18 cellular contexts compared by ENCODE assay signal in the genomic region with DNA sequence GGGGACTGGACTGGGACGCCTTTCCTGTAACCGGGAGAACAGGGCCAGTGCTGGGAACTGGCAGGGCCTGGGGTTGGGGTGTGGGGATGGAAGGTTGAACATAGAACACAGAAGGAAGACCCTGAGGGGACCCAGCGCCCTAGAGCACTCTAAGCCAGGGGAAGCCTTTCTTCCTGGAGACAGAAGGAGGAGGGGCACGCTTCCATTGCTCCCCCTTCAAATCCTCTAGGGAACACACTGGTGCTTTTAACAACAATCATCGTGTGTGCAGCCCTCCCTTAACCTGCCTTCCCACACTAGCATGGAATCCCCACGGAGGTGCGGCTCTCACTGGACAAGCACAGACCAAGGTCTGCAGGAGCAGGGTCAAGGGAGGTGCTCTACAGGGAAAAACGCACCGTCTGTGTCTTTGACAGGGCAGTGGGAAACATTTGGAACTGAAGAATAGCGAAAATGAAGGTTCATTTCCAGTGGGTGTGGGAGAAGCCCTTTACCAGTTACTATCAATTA.
A peak's percentile ranks its signal among the peaks of the same experiment; 100 is the strongest.
DNase-seq lines count a peak whose midpoint lies in the region; ATAC-seq and TF ChIP-seq lines count a peak whose summit lies in the region.
"Had no signal": no experiment of that assay in that cellular context is flagged by ENCODE, and none has a peak within 500 bp of the region (broad histone marks: within the 10 kb centered on the region; RNA-seq: fewer than 3 reads in every experiment).

No MANE protein-coding gene starts in this region.

- ATAC-seq in HG02588 (IDR thresholded peaks at IDR 0.05; ENCODE audit: unreplicated experiment) = no peak
- ATAC-seq: A549; activated CD4-positive, alpha-beta T cell treated with anti-CD3 and anti-CD28 coated beads for 36 hours; effector memory CD8-positive, alpha-beta T cell; HepG2 had no signal

- no peak for TF ChIP-seq CTCF in A673 (conservative IDR thresholded peaks at IDR 0.05; ENCODE audit: low read depth, low read length)
- no peak for TF ChIP-seq CTCF in right atrium auricular region (IDR thresholded peaks at IDR 0.05)

- peaks cover 31% of the 10 kb centered on the region for H3K4me1 ChIP-seq in A673 (ENCODE audit: insufficient read depth, low read length, poor library complexity, severe bottlenecking)
- peaks cover 0 to 35% of the 10 kb centered on the region in 2 donors for H3K4me1 ChIP-seq in right atrium auricular region
- H3K4me1 ChIP-seq: A549 had no signal

- intact Hi-C loops in A673 (cut with micrococcal nuclease; ENCODE audit: unreplicated experiment) = no loop called here

- DNase-seq in A673 (ENCODE audit: low spot score) (no peak), caudate nucleus (lab: John Stamatoyannopoulos, UW) (peak in 1 of 61 donors; percentile 62), right atrium auricular region (ENCODE audit: low spot score) (no peak), retina (peak; percentile 43), NCI-H446 treated with DMSO at 0.1 percent for 48 hours (lab: John Stamatoyannopoulos, UW) (no peak), T-helper 9 cell (no peak), AG08396 (ENCODE audit: low spot score) (no peak)
- DNase-seq: activated CD4-positive, alpha-beta T cell treated with anti-CD3 and anti-CD28 coated beads for 36 hours; activated effector memory CD4-positive, alpha-beta T cell treated with anti-CD3 and anti-CD28 coated beads, Interleukin-2, amount 50 U/mL, for 16 hours; amniotic stem cell; cerebellar nuclear complex; effector memory CD8-positive, alpha-beta T cell; kidney; NCI-H226; stimulated activated CD4-positive, alpha-beta T cell treated with anti-CD3 and anti-CD28 coated beads, Interleukin-4, amount 100 ng/mL, for 1 hour had no signal

- H3K27me3 ChIP-seq in A673 (replicated peaks; ENCODE audit: insufficient read depth, low read depth, low read length, poor library complexity) (no peaks in the 10 kb centered on the region), right atrium auricular region (no peaks in the 10 kb centered on the region)

- H3K4me3 ChIP-seq in A673 (ENCODE audit: low read depth, low read length, poor library complexity, severe bottlenecking) = no peak overlapping the region
- H3K4me3 ChIP-seq in right atrium auricular region = no peak overlapping the region
- H3K4me3 ChIP-seq: A549 had no signal

- H3K9me3 ChIP-seq in A673 (ENCODE audit: low read depth, low read length, poor library complexity, severe bottlenecking) (no peaks in the 10 kb centered on the region), right atrium auricular region (no peaks in the 10 kb centered on the region)
- H3K9me3 ChIP-seq: A549 had no signal

- CTCF ChIA-PET in A673 (lab: Charles Lee) = no interaction called here

- H3K27ac ChIP-seq in A673 (ENCODE audit: low read depth, low read length, poor library complexity, severe bottlenecking) (peak overlapping the region; percentile 69), caudate nucleus (ENCODE audit: low read depth, low read length) (peak overlapping the region; percentile 50), right atrium auricular region (peak overlapping the region; percentile 10 to 33)
- H3K27ac ChIP-seq: A549 had no signal

- H3K36me3 ChIP-seq in A673 (ENCODE audit: insufficient read depth, low read length, poor library complexity, severe bottlenecking) = no peaks in the 10 kb centered on the region
- no peaks in the 10 kb centered on the region for H3K36me3 ChIP-seq in right atrium auricular region

- POLR2A ChIA-PET in A673 (lab: Charles Lee; ENCODE audit: low non-redundant PET) = no interaction called here

- no TSS peak for BruUV-seq in A673 (replicated peaks; lab: Mats Ljungman, UMichigan)
